26 cellular contexts compared by ENCODE assay signal in genomic region chr10:88088441-88089340, GRCh38.
A peak's percentile ranks its signal among the peaks of the same experiment; 100 is the strongest.
DNase-seq lines count a peak whose midpoint lies in the region; ATAC-seq, FAIRE-seq and TF ChIP-seq lines count a peak whose summit lies in the region.
"Had no signal": no experiment of that assay in that cellular context is flagged by ENCODE, and none has a peak within 500 bp of the region (broad histone marks: within the 10 kb centered on the region; RNA-seq: fewer than 3 reads in every experiment).

No MANE protein-coding gene starts in this region.

- H3K36me3 ChIP-seq in ascending aorta (no peaks in the 10 kb centered on the region), esophagus squamous epithelium (no peaks in the 10 kb centered on the region)
- H3K36me3 ChIP-seq: BLaER1, esophagus muscularis mucosa, gastrocnemius medialis, upper lobe of right lung had no signal

- intact Hi-C loops in ascending aorta (cut with DNase I) (no loop called here), esophagus squamous epithelium (cut with DNase I) (no loop called here)

- H3K27me3 ChIP-seq in ascending aorta (no peaks in the 10 kb centered on the region), esophagus squamous epithelium (no peaks in the 10 kb centered on the region)
- H3K27me3 ChIP-seq: BLaER1, esophagus muscularis mucosa, gastrocnemius medialis, hepatocyte, upper lobe of right lung had no signal

- H3K9me3 ChIP-seq in ascending aorta, result no peaks in the 10 kb centered on the region
- no peaks in the 10 kb centered on the region for H3K9me3 ChIP-seq in esophagus squamous epithelium
- H3K9me3 ChIP-seq: BLaER1, esophagus muscularis mucosa, gastrocnemius medialis, upper lobe of right lung had no signal

- no peak for DNase-seq in GM18507 (ENCODE audit: extremely low spot score, insufficient read length, low read depth)
- peak; percentile 53 for DNase-seq in NCI-H1694 treated with DMSO at 0.1 percent for 48 hours (lab: John Stamatoyannopoulos, UW)
- DNase-seq in ascending aorta (ENCODE audit: low spot score in 2 of 2), result no peak
- DNase-seq in esophagus squamous epithelium (lab: John Stamatoyannopoulos, UW), result no peak
- DNase-seq in anterior cingulate cortex (lab: John Stamatoyannopoulos, UW), result no peak
- DNase-seq in stimulated activated CD8-positive, alpha-beta memory T cell treated with anti-CD3 and anti-CD28 coated beads, Interleukin-4, amount 100 ng/mL, for 48 hours, result no peak
- DNase-seq: activated CD4-positive, alpha-beta T cell treated with anti-CD3 and anti-CD28 coated beads for 36 hours; activated CD8-positive, alpha-beta T cell treated with anti-CD3 and anti-CD28 coated beads, Interleukin-2, amount 10 ng/mL, durations not matched to agents 7 days and 5 days; activated effector memory CD4-positive, alpha-beta T cell treated with Interleukin-2 at 50 U/mL for 16 hours; activated T-cell treated with anti-CD3 and anti-CD28 coated beads for 4 hours; effector memory CD4-positive, alpha-beta T cell; gastrocnemius medialis; KBM-7; mesenchymal stem cell; NCI-H774; stimulated activated CD4-positive, alpha-beta T cell treated with anti-CD3 and anti-CD28 coated beads, Interleukin-4, amount 100 ng/mL, for 1 hour; substantia nigra; upper lobe of right lung had no signal

- WGBS in esophagus squamous epithelium, 2 donors, result 31 to 73% methylated on average over 9 of the region's 9 CpGs

- FAIRE-seq in GM18507 (lab: Jason Lieb, UNC), result peak; percentile 12
- FAIRE-seq: GM12878 had no signal

- H3K4me1 ChIP-seq in ascending aorta (peaks cover 3 to 10% of the 10 kb centered on the region in 2 donors), esophagus squamous epithelium (peaks cover 7 to 67% (median 10%) of the 10 kb centered on the region in 3 donors)
- H3K4me1 ChIP-seq: esophagus muscularis mucosa, gastrocnemius medialis, parathyroid adenoma, upper lobe of right lung had no signal

- no peak overlapping the region for H3K4me3 ChIP-seq in ascending aorta
- no peak overlapping the region for H3K4me3 ChIP-seq in esophagus squamous epithelium
- H3K4me3 ChIP-seq: BLaER1, esophagus muscularis mucosa, gastrocnemius medialis, GM12878, hepatocyte, upper lobe of right lung had no signal

- no peak for ATAC-seq in HG03039 (IDR thresholded peaks at IDR 0.05; ENCODE audit: unreplicated experiment)
- ATAC-seq in HG02852 (IDR thresholded peaks at IDR 0.05; ENCODE audit: unreplicated experiment), result no peak
- ATAC-seq: activated CD4-positive, alpha-beta T cell treated with anti-CD3 and anti-CD28 coated beads for 36 hours; activated CD8-positive, alpha-beta T cell treated with anti-CD3 and anti-CD28 coated beads, Interleukin-2, amount 10 ng/mL, durations not matched to agents 7 days and 5 days; gastrocnemius medialis; GM12878; stimulated activated memory B cell treated with anti-CD40 and anti-IgM and Interleukin-4, amounts not matched to agents 10 μg/mL and 1 μg/mL and 100 μg/mL, for 72 hours had no signal

- TF ChIP-seq CTCF in ascending aorta (IDR thresholded peaks at IDR 0.05), result no peak
- no peak for TF ChIP-seq CTCF in esophagus squamous epithelium (IDR thresholded peaks at IDR 0.05)

- peak overlapping the region; percentile 16 to 50 for H3K27ac ChIP-seq in ascending aorta
- H3K27ac ChIP-seq in esophagus squamous epithelium, result peak overlapping the region in 3 of 4 donors; percentile 39 to 62 (median 46)
- H3K27ac ChIP-seq: BLaER1, esophagus muscularis mucosa, gastrocnemius medialis, hepatocyte, parathyroid adenoma, upper lobe of right lung had no signal

- TF ChIP-seq POLR2A in esophagus squamous epithelium (IDR thresholded peaks at IDR 0.05), result no peak
